9 cellular contexts compared by ENCODE assay signal in genomic region chr15:70722266-70723123, GRCh38. TPM values are rescaled to one million over a fixed set of nuclear protein-coding genes. Genes with fewer than 3 reads are reported as not detected.
DNase-seq lines count a peak whose midpoint lies in the region; ATAC-seq and TF ChIP-seq lines count a peak whose summit lies in the region.
"Had no signal": no experiment of that assay in that cellular context is flagged by ENCODE, and none has a peak within 500 bp of the region (broad histone marks: within the 10 kb centered on the region; RNA-seq: fewer than 3 reads in every experiment).

No MANE protein-coding gene starts in this region.

- TF ChIP-seq POLR2A in uterus (IDR thresholded peaks at IDR 0.05) = no peak

- no peak overlapping the region for H3K4me3 Mint-ChIP-seq in activated CD4-positive, alpha-beta T cell treated with anti-CD3 and anti-CD28 coated beads, Interleukin-2, amount 10 ng/mL, durations not matched to agents 7 days and 5 days
- H3K4me3 Mint-ChIP-seq: T-helper 1 cell treated with Interleukin-12 subunit alpha and Interleukin-12 subunit beta and Interleukin-4 antibody, amounts not matched to agents 30 μg/mL and 1 μg/mL, for 36 hours had no signal

- no peak overlapping the region for H3K27ac ChIP-seq in uterus

- H3K4me1 ChIP-seq in adipocyte (ENCODE audit: control insufficient read depth, insufficient read depth, low read length) (peaks cover 5% of the 10 kb centered on the region), uterus (no peaks in the 10 kb centered on the region)

- H3K36me3 ChIP-seq in GM06990 (ENCODE audit: control insufficient read depth, insufficient read depth, low read length) (no peaks in the 10 kb centered on the region), adipocyte (ENCODE audit: control insufficient read depth, insufficient read depth, low read length, severe bottlenecking) (peaks cover 9% of the 10 kb centered on the region), uterus (no peaks in the 10 kb centered on the region)

- H3K27me3 Mint-ChIP-seq in activated CD4-positive, alpha-beta T cell treated with anti-CD3 and anti-CD28 coated beads, Interleukin-2, amount 10 ng/mL, durations not matched to agents 7 days and 5 days = peaks cover 14% of the 10 kb centered on the region

- TF ChIP-seq CTCF in GM06990 (IDR thresholded peaks at IDR 0.05; ENCODE audit: insufficient read depth, low read length, poor library complexity, severe bottlenecking) (peak; percentile 64), uterus (IDR thresholded peaks at IDR 0.05) (peak; percentile 69 to 82 (median 72))

- no peaks in the 10 kb centered on the region for H3K36me3 Mint-ChIP-seq in activated CD4-positive, alpha-beta T cell treated with anti-CD3 and anti-CD28 coated beads, Interleukin-2, amount 10 ng/mL, durations not matched to agents 7 days and 5 days (ENCODE audit: low read depth)

- CTCF ChIA-PET in activated CD4-positive, alpha-beta T cell treated with anti-CD3 and anti-CD28 coated beads, Interleukin-2, amount 10 ng/mL, durations not matched to agents 7 days and 5 days (lab: Charles Lee) = interaction anchor here (0.7 to 1.1 kb wide), 2 partner anchors 21 to 40 kb away, joined by 3 read pairs; no protein-coding TSS in a partner anchor

- H3K27me3 ChIP-seq in GM06990 (replicated peaks; ENCODE audit: control insufficient read depth, insufficient read depth, low read length) = no peaks in the 10 kb centered on the region
- H3K27me3 ChIP-seq in adipocyte (replicated peaks; ENCODE audit: control insufficient read depth, insufficient read depth, low read length) = no peaks in the 10 kb centered on the region
- no peaks in the 10 kb centered on the region for H3K27me3 ChIP-seq in uterus

- intact Hi-C loops in uterus (cut with DNase I; ENCODE audit: low total_unique reads) = no loop called here

- H3K4me3 ChIP-seq in GM06990 (replicated peaks; ENCODE audit: low read depth, low read length) (no peak overlapping the region), adipocyte (ENCODE audit: low read length) (no peak overlapping the region), uterus (no peak overlapping the region)

- H3K4me1 Mint-ChIP-seq in activated CD4-positive, alpha-beta T cell treated with anti-CD3 and anti-CD28 coated beads, Interleukin-2, amount 10 ng/mL, durations not matched to agents 7 days and 5 days = no peaks in the 10 kb centered on the region

- no peak for DNase-seq in GM06990 (ENCODE audit: extremely low read depth, insufficient read length)
- DNase-seq in MV-4-11 (lab: John Stamatoyannopoulos, UW) = peak; percentile 33
- DNase-seq in adipocyte (ENCODE audit: low read depth) = peak; percentile 77
- peak; percentile 67 for DNase-seq in iris pigment epithelial cell (ENCODE audit: low read depth)
- DNase-seq in uterus = no peak
- DNase-seq in stimulated activated naive CD8-positive, alpha-beta T cell treated with anti-CD3 and anti-CD28 coated beads, Interleukin-15, Interleukin-2, amounts not matched to agents 100 U/mL and 50 U/mL, for 24 hours = no peak
- DNase-seq in activated CD4-positive, alpha-beta T cell treated with anti-CD3 and anti-CD28 coated beads, Interleukin-2, amount 10 ng/mL, durations not matched to agents 7 days and 5 days = no peak

- no peak overlapping the region for H3K9ac ChIP-seq in adipocyte (ENCODE audit: low read length)

- POLR2A ChIA-PET in activated CD4-positive, alpha-beta T cell treated with anti-CD3 and anti-CD28 coated beads, Interleukin-2, amount 10 ng/mL, durations not matched to agents 7 days and 5 days (lab: Charles Lee) = no interaction called here

- ATAC-seq in stimulated activated naive CD8-positive, alpha-beta T cell treated with anti-CD3 and anti-CD28 coated beads, Interleukin-15, Interleukin-2, amounts not matched to agents 100 U/mL and 50 U/mL, for 24 hours = no peak
- ATAC-seq in GM19035 (IDR thresholded peaks at IDR 0.05; ENCODE audit: unreplicated experiment) = no peak

- H3K27ac Mint-ChIP-seq in activated CD4-positive, alpha-beta T cell treated with anti-CD3 and anti-CD28 coated beads, Interleukin-2, amount 10 ng/mL, durations not matched to agents 7 days and 5 days = no peak overlapping the region
- H3K27ac Mint-ChIP-seq: T-helper 1 cell treated with Interleukin-12 subunit alpha and Interleukin-12 subunit beta and Interleukin-4 antibody, amounts not matched to agents 30 μg/mL and 1 μg/mL, for 36 hours had no signal

- H3K9me3 Mint-ChIP-seq in activated CD4-positive, alpha-beta T cell treated with anti-CD3 and anti-CD28 coated beads, Interleukin-2, amount 10 ng/mL, durations not matched to agents 7 days and 5 days = no peaks in the 10 kb centered on the region
- H3K9me3 Mint-ChIP-seq: T-helper 1 cell treated with Interleukin-12 subunit alpha and Interleukin-12 subunit beta and Interleukin-4 antibody, amounts not matched to agents 30 μg/mL and 1 μg/mL, for 36 hours had no signal

- no peaks in the 10 kb centered on the region for H3K9me3 ChIP-seq in adipocyte (ENCODE audit: control insufficient read depth, low read length)
- H3K9me3 ChIP-seq in uterus = no peaks in the 10 kb centered on the region

RNA-seq across cellular contexts. Expression of gene UACA, which starts 40.9 kb away (rescaled TPM):
- total RNA-seq in uterus = 100 to 1,000 TPM in 1 of 4 donors, 10 to 100 TPM in 3; 20.9 to 147 (median 60.6) TPM
- total RNA-seq in activated CD4-positive, alpha-beta T cell treated with anti-CD3 and anti-CD28 coated beads, Interleukin-2, amount 10 ng/mL, durations not matched to agents 7 days and 5 days = 1 to 10 TPM; 3.9 to 4.1 TPM

Comparison
In these comparisons a context has a peak if more than half of its experiments do, and no peak if none do; other contexts are left out.
1. DNase-seq: peak in MV-4-11 (single experiment), adipocyte (single experiment) and iris pigment epithelial cell (single experiment); none in GM06990 (single experiment), uterus (0 of 2), stimulated activated naive CD8-positive, alpha-beta T cell treated with anti-CD3 and anti-CD28 coated beads, Interleukin-15, Interleukin-2, amounts not matched to agents 100 U/mL and 50 U/mL, for 24 hours (single experiment) and activated CD4-positive, alpha-beta T cell treated with anti-CD3 and anti-CD28 coated beads, Interleukin-2, amount 10 ng/mL, durations not matched to agents 7 days and 5 days (single experiment).
2. RNA of gene UACA, which starts 40.9 kb away (total RNA-seq): 20.9 to 147 TPM in uterus; 3.9 to 4.1 TPM in activated CD4-positive, alpha-beta T cell treated with anti-CD3 and anti-CD28 coated beads, Interleukin-2, amount 10 ng/mL, durations not matched to agents 7 days and 5 days; every median in the first group is over 4 times any median in the second.